In genomic region chr9:129815278-129815677, GRCh38 we compare ENCODE assay signal across 22 cellular contexts. TPM values are rescaled to one million over a fixed set of nuclear protein-coding genes. Genes with fewer than 3 reads are reported as not detected.
A peak's percentile ranks its signal among the peaks of the same experiment; 100 is the strongest.
DNase-seq lines count a peak whose midpoint lies in the region; ATAC-seq and TF ChIP-seq lines count a peak whose summit lies in the region.
"Had no signal": no experiment of that assay in that cellular context is flagged by ENCODE, and none has a peak within 500 bp of the region (broad histone marks: within the 10 kb centered on the region; RNA-seq: fewer than 3 reads in every experiment).

No MANE protein-coding gene starts in this region.

- ATAC-seq in activated CD8-positive, alpha-beta T cell treated with anti-CD3 and anti-CD28 coated beads for 36 hours: no peak
- ATAC-seq in activated CD8-positive, alpha-beta T cell treated with anti-CD3 and anti-CD28 coated beads, Interleukin-2, amount 10 ng/mL, durations not matched to agents 7 days and 5 days: no peak

- H3K27me3 ChIP-seq in HL-60 (ENCODE audit: insufficient read depth, poor library complexity, severe bottlenecking): no peaks in the 10 kb centered on the region

- no peak for TF ChIP-seq CTCF in activated CD8-positive, alpha-beta T cell treated with anti-CD3 and anti-CD28 coated beads for 36 hours (IDR thresholded peaks at IDR 0.05)
- TF ChIP-seq CTCF in HL-60 (IDR thresholded peaks at IDR 0.05; ENCODE audit: insufficient read depth, low read length) (no peak), chondrocyte (IDR thresholded peaks at IDR 0.05) (no peak), progenitor cell of endocrine pancreas (IDR thresholded peaks at IDR 0.05; ENCODE audit: unreplicated experiment) (no peak)

- H3K27ac Mint-ChIP-seq in activated CD8-positive, alpha-beta T cell treated with anti-CD3 and anti-CD28 coated beads for 36 hours: peak overlapping the region; percentile 16
- no peak overlapping the region for H3K27ac Mint-ChIP-seq in activated CD8-positive, alpha-beta T cell treated with anti-CD3 and anti-CD28 coated beads, Interleukin-2, amount 10 ng/mL, durations not matched to agents 7 days and 5 days
- H3K27ac Mint-ChIP-seq in chondrocyte (ENCODE audit: unreplicated experiment): peak overlapping the region; percentile 61
- H3K27ac Mint-ChIP-seq in progenitor cell of endocrine pancreas: peak overlapping the region; percentile 72

- intact Hi-C loops in activated CD8-positive, alpha-beta T cell treated with anti-CD3 and anti-CD28 coated beads for 36 hours (cut with micrococcal nuclease): no loop called here

- no peaks in the 10 kb centered on the region for H3K9me3 Mint-ChIP-seq in activated CD8-positive, alpha-beta T cell treated with anti-CD3 and anti-CD28 coated beads for 36 hours
- H3K9me3 Mint-ChIP-seq in activated CD8-positive, alpha-beta T cell treated with anti-CD3 and anti-CD28 coated beads, Interleukin-2, amount 10 ng/mL, durations not matched to agents 7 days and 5 days (ENCODE audit: insufficient read depth): no peaks in the 10 kb centered on the region
- H3K9me3 Mint-ChIP-seq in chondrocyte (ENCODE audit: low read depth) (no peaks in the 10 kb centered on the region), progenitor cell of endocrine pancreas (ENCODE audit: low read depth) (no peaks in the 10 kb centered on the region)
- H3K9me3 Mint-ChIP-seq: CD14-positive monocyte had no signal

- H3K27ac ChIP-seq in HL-60 (replicated peaks): peak overlapping the region; percentile 76
- H3K27ac ChIP-seq: KMS-11 had no signal

- peaks cover 5% of the 10 kb centered on the region for H3K4me1 Mint-ChIP-seq in activated CD8-positive, alpha-beta T cell treated with anti-CD3 and anti-CD28 coated beads for 36 hours (ENCODE audit: low read depth)
- peaks cover 13% of the 10 kb centered on the region for H3K4me1 Mint-ChIP-seq in activated CD8-positive, alpha-beta T cell treated with anti-CD3 and anti-CD28 coated beads, Interleukin-2, amount 10 ng/mL, durations not matched to agents 7 days and 5 days (ENCODE audit: low read depth)
- peaks cover 15% of the 10 kb centered on the region for H3K4me1 Mint-ChIP-seq in chondrocyte (ENCODE audit: low read depth)
- peaks cover 5% of the 10 kb centered on the region for H3K4me1 Mint-ChIP-seq in progenitor cell of endocrine pancreas (ENCODE audit: low read depth)

- H3K4me3 Mint-ChIP-seq in activated CD8-positive, alpha-beta T cell treated with anti-CD3 and anti-CD28 coated beads for 36 hours: no peak overlapping the region
- H3K4me3 Mint-ChIP-seq in activated CD8-positive, alpha-beta T cell treated with anti-CD3 and anti-CD28 coated beads, Interleukin-2, amount 10 ng/mL, durations not matched to agents 7 days and 5 days: no peak overlapping the region
- H3K4me3 Mint-ChIP-seq in chondrocyte (ENCODE audit: unreplicated experiment) (no peak overlapping the region), progenitor cell of endocrine pancreas (ENCODE audit: low read depth) (no peak overlapping the region)
- H3K4me3 Mint-ChIP-seq: CD14-positive monocyte had no signal

- H3K36me3 Mint-ChIP-seq in activated CD8-positive, alpha-beta T cell treated with anti-CD3 and anti-CD28 coated beads for 36 hours (ENCODE audit: low read depth): peaks cover 49% of the 10 kb centered on the region
- peaks cover 67% of the 10 kb centered on the region for H3K36me3 Mint-ChIP-seq in activated CD8-positive, alpha-beta T cell treated with anti-CD3 and anti-CD28 coated beads, Interleukin-2, amount 10 ng/mL, durations not matched to agents 7 days and 5 days (ENCODE audit: low read depth)
- H3K36me3 Mint-ChIP-seq in chondrocyte (ENCODE audit: low read depth): peaks cover 14% of the 10 kb centered on the region
- H3K36me3 Mint-ChIP-seq in progenitor cell of endocrine pancreas (ENCODE audit: insufficient read depth): peaks cover 13% of the 10 kb centered on the region

- POLR2A ChIA-PET in activated CD8-positive, alpha-beta T cell treated with anti-CD3 and anti-CD28 coated beads for 36 hours (lab: Charles Lee): interaction anchor here (1.3 to 1.5 kb wide), 3 partner anchors 8 to 29 kb away, joined by 3 to 5 read pairs (median 3); partner anchors contain the start of gene TOR1A
- POLR2A ChIA-PET in activated CD8-positive, alpha-beta T cell treated with anti-CD3 and anti-CD28 coated beads, Interleukin-2, amount 10 ng/mL, durations not matched to agents 7 days and 5 days (lab: Charles Lee): no interaction called here

- CTCF ChIA-PET in activated CD8-positive, alpha-beta T cell treated with anti-CD3 and anti-CD28 coated beads for 36 hours (lab: Charles Lee): no interaction called here
- CTCF ChIA-PET in activated CD8-positive, alpha-beta T cell treated with anti-CD3 and anti-CD28 coated beads, Interleukin-2, amount 10 ng/mL, durations not matched to agents 7 days and 5 days (lab: Charles Lee): no interaction called here

- no peak overlapping the region for H3K4me3 ChIP-seq in HL-60 (replicated peaks; ENCODE audit: insufficient read depth, low read length)

- no peak for DNase-seq in activated CD8-positive, alpha-beta T cell treated with anti-CD3 and anti-CD28 coated beads for 36 hours
- no peak for DNase-seq in activated CD8-positive, alpha-beta T cell treated with anti-CD3 and anti-CD28 coated beads, Interleukin-2, amount 10 ng/mL, durations not matched to agents 7 days and 5 days
- DNase-seq in HL-60 (ENCODE audit: low read depth in 1 of 2, low spot score in 1 of 2): no peak
- DNase-seq in chondrocyte (ENCODE audit: low spot score): no peak
- DNase-seq in progenitor cell of endocrine pancreas (ENCODE audit: low spot score, unreplicated experiment): no peak
- no peak for DNase-seq in germinal center (ENCODE audit: low spot score)
- no peak for DNase-seq in HCEC 1CT
- DNase-seq in activated CD4-positive, CD25-positive, alpha-beta regulatory T cell (lab: John Stamatoyannopoulos, UW): no peak
- DNase-seq: 8988T, COR-L47, GF-D8, GOT3, MV-4-11, NCI-H1417, NCI-H187 treated with DMSO at 0.1 percent for 48 hours, NCI-H2227 treated with DMSO at 0.1 percent for 48 hours, NCI-H510A treated with DMSO at 0.1 percent for 48 hours, NCI-H82, OCI-M1, SHP77 treated with DMSO at 0.1 percent for 48 hours had no signal

- H3K27me3 Mint-ChIP-seq in activated CD8-positive, alpha-beta T cell treated with anti-CD3 and anti-CD28 coated beads for 36 hours: no peaks in the 10 kb centered on the region
- H3K27me3 Mint-ChIP-seq in activated CD8-positive, alpha-beta T cell treated with anti-CD3 and anti-CD28 coated beads, Interleukin-2, amount 10 ng/mL, durations not matched to agents 7 days and 5 days (ENCODE audit: low read depth): no peaks in the 10 kb centered on the region
- H3K27me3 Mint-ChIP-seq in chondrocyte (ENCODE audit: low read depth) (no peaks in the 10 kb centered on the region), progenitor cell of endocrine pancreas (no peaks in the 10 kb centered on the region)

RNA-seq across cellular contexts. Expression of gene TOR1A, which starts 8.7 kb away (rescaled TPM):
- 10 to 100 TPM; 31.9 to 32.4 TPM for total RNA-seq in activated CD8-positive, alpha-beta T cell treated with anti-CD3 and anti-CD28 coated beads for 36 hours
- 10 to 100 TPM; 54.6 to 58.4 TPM for total RNA-seq in activated CD8-positive, alpha-beta T cell treated with anti-CD3 and anti-CD28 coated beads, Interleukin-2, amount 10 ng/mL, durations not matched to agents 7 days and 5 days
- total RNA-seq in chondrocyte (45.3 to 54.3 TPM (median 47.4 TPM) in 3 replicates), progenitor cell of endocrine pancreas (33.1 and 39.0 TPM in 2 replicates)

RNA-seq across cellular contexts. Expression of gene TOR1B, which starts 12.3 kb away (rescaled TPM):
- total RNA-seq in activated CD8-positive, alpha-beta T cell treated with anti-CD3 and anti-CD28 coated beads for 36 hours: 10 to 100 TPM; 18.5 to 19.8 TPM
- total RNA-seq in activated CD8-positive, alpha-beta T cell treated with anti-CD3 and anti-CD28 coated beads, Interleukin-2, amount 10 ng/mL, durations not matched to agents 7 days and 5 days: 10 to 100 TPM; 22.1 to 24.4 TPM
- total RNA-seq in chondrocyte (39.4 to 44.2 TPM (median 39.8 TPM) in 3 replicates), progenitor cell of endocrine pancreas (14.7 and 19.8 TPM in 2 replicates)

RNA-seq across cellular contexts. Expression of gene C9orf78, which starts 19.8 kb away (rescaled TPM):
- 10 to 100 TPM; 44.5 to 51.7 TPM for total RNA-seq in activated CD8-positive, alpha-beta T cell treated with anti-CD3 and anti-CD28 coated beads for 36 hours
- total RNA-seq in activated CD8-positive, alpha-beta T cell treated with anti-CD3 and anti-CD28 coated beads, Interleukin-2, amount 10 ng/mL, durations not matched to agents 7 days and 5 days: 10 to 100 TPM; 89.7 to 91.7 TPM
- total RNA-seq in chondrocyte (37.3 to 45.7 TPM (median 37.7 TPM) in 3 replicates), progenitor cell of endocrine pancreas (30.4 and 30.8 TPM in 2 replicates)

RNA-seq across cellular contexts. Expression of gene USP20, which starts 20.0 kb away (rescaled TPM):
- total RNA-seq in activated CD8-positive, alpha-beta T cell treated with anti-CD3 and anti-CD28 coated beads for 36 hours: 10 to 100 TPM; 55.3 to 55.9 TPM
- 10 to 100 TPM; 86.2 to 87.4 TPM for total RNA-seq in activated CD8-positive, alpha-beta T cell treated with anti-CD3 and anti-CD28 coated beads, Interleukin-2, amount 10 ng/mL, durations not matched to agents 7 days and 5 days
- total RNA-seq in chondrocyte: 21.3 to 29.6 TPM (median 23.9 TPM) in 3 replicates
- 41.2 and 41.8 TPM in 2 replicates for total RNA-seq in progenitor cell of endocrine pancreas
